In genomic region chr3:8658326-8659212, GRCh38 we compare ENCODE assay signal across 9 cellular contexts.
DNase-seq lines count a peak whose midpoint lies in the region; ATAC-seq and TF ChIP-seq lines count a peak whose summit lies in the region.
"Had no signal": no experiment of that assay in that cellular context is flagged by ENCODE, and none has a peak within 500 bp of the region (broad histone marks: within the 10 kb centered on the region; RNA-seq: fewer than 3 reads in every experiment).

No MANE protein-coding gene starts in this region.

- TF ChIP-seq CTCF in fibroblast of pulmonary artery (IDR thresholded peaks at IDR 0.05; ENCODE audit: low read length, missing control alignments) (no peak), retinal pigment epithelial cell (conservative IDR thresholded peaks at IDR 0.05; ENCODE audit: low read depth, low read length) (no peak)

- H3K4me3 ChIP-seq in fibroblast of pulmonary artery (replicated peaks; ENCODE audit: low read depth, low read length) (no peak overlapping the region), retinal pigment epithelial cell (ENCODE audit: low read length) (no peak overlapping the region)

- DNase-seq in NCI-H187 (lab: John Stamatoyannopoulos, UW), result peak; percentile 31 to 51
- DNase-seq in NCI-H187 treated with DMSO at 0.1 percent for 48 hours (lab: John Stamatoyannopoulos, UW), result no peak
- peak; percentile 37 for DNase-seq in NCI-H748 treated with DMSO at 0.1 percent for 48 hours (lab: John Stamatoyannopoulos, UW)
- peak; percentile 72 for DNase-seq in fibroblast of pulmonary artery (ENCODE audit: low read depth)
- peak; percentile 84 for DNase-seq in retinal pigment epithelial cell (ENCODE audit: low read depth)
- no peak for DNase-seq in RKO (ENCODE audit: low spot score)
- DNase-seq in stimulated activated CD4-positive, alpha-beta T cell treated with anti-CD3 and anti-CD28 coated beads, Interleukin-2, amount 100 ng/mL, for 24 hours, result no peak
- DNase-seq: natural killer cell had no signal

- peak; percentile 75 for ATAC-seq in HG03039 (IDR thresholded peaks at IDR 0.05; ENCODE audit: unreplicated experiment)

Comparison
In these comparisons a context has a peak if more than half of its experiments do, and no peak if none do; other contexts are left out.
1. DNase-seq: peak in NCI-H187 (2 of 2), NCI-H748 treated with DMSO at 0.1 percent for 48 hours (single experiment), fibroblast of pulmonary artery (single experiment) and retinal pigment epithelial cell (single experiment); none in NCI-H187 treated with DMSO at 0.1 percent for 48 hours (single experiment), RKO (single experiment) and stimulated activated CD4-positive, alpha-beta T cell treated with anti-CD3 and anti-CD28 coated beads, Interleukin-2, amount 100 ng/mL, for 24 hours (0 of 2).